4 cellular contexts compared by ENCODE assay signal in the genomic region with DNA sequence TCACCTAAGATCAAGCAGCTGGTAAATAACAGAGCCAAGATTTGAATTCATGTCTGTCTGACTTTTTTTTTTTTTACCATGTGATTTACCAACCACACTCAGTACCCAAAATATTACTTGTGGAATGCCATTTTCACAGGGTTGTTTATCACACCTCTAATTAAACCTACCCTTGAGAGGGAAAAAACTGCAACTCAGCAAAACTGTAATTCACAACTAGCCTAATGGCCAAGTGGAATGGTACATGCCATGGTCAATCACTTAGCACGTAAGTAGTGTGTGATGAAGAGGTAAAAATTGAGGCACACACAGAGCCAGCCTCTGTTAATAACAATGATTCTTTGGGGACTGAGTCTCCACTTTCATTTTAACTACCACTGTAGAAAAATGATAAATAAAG.
TF ChIP-seq lines count a peak whose summit lies in the region.

No MANE protein-coding gene starts in this region.

TF ChIP-seq in HepG2, 621 proteins besides CTCF, POLR2A, EP300 and RAD21:
- TF ChIP-seq MAFF (IDR thresholded peaks at IDR 0.05; ENCODE audit: low read depth, low read length): peak; percentile 89
- TF ChIP-seq HDAC1 (CRISPR knock-in tag; IDR thresholded peaks at IDR 0.05): no peak
- TF ChIP-seq NRL (CRISPR knock-in tag; IDR thresholded peaks at IDR 0.05; ENCODE audit: borderline replicate concordance): no peak
- TF ChIP-seq MAFK (conservative IDR thresholded peaks at IDR 0.05 in 1 of 2, IDR thresholded peaks at IDR 0.05 in 1 of 2; ENCODE audit: low read length in 2 of 2): peak; percentile 86 to 90
- TF ChIP-seq ZNF563 (CRISPR knock-in tag; IDR thresholded peaks at IDR 0.05): no peak
- TF ChIP-seq, protein P1, sequence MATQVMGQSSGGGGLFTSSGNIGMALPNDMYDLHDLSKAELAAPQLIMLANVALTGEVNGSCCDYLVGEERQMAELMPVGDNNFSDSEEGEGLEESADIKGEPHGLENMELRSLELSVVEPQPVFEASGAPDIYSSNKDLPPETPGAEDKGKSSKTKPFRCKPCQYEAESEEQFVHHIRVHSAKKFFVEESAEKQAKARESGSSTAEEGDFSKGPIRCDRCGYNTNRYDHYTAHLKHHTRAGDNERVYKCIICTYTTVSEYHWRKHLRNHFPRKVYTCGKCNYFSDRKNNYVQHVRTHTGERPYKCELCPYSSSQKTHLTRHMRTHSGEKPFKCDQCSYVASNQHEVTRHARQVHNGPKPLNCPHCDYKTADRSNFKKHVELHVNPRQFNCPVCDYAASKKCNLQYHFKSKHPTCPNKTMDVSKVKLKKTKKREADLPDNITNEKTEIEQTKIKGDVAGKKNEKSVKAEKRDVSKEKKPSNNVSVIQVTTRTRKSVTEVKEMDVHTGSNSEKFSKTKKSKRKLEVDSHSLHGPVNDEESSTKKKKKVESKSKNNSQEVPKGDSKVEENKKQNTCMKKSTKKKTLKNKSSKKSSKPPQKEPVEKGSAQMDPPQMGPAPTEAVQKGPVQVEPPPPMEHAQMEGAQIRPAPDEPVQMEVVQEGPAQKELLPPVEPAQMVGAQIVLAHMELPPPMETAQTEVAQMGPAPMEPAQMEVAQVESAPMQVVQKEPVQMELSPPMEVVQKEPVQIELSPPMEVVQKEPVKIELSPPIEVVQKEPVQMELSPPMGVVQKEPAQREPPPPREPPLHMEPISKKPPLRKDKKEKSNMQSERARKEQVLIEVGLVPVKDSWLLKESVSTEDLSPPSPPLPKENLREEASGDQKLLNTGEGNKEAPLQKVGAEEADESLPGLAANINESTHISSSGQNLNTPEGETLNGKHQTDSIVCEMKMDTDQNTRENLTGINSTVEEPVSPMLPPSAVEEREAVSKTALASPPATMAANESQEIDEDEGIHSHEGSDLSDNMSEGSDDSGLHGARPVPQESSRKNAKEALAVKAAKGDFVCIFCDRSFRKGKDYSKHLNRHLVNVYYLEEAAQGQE (IDR thresholded peaks at IDR 0.05; ENCODE audit: borderline replicate concordance in 1 of 2, low read depth in 1 of 2, low read length in 2 of 2): no peak

TF ChIP-seq in A549, 52 proteins besides CTCF, POLR2A, EP300 and RAD21:
- no peak for TF ChIP-seq JUNB (IDR thresholded peaks at IDR 0.05)
- TF ChIP-seq MAFK (IDR thresholded peaks at IDR 0.05; ENCODE audit: partially characterized antibody): peak; percentile 85

TF ChIP-seq in IMR-90, 13 proteins besides CTCF, POLR2A, EP300 and RAD21:
- TF ChIP-seq SMC3 (IDR thresholded peaks at IDR 0.05; ENCODE audit: low read depth, low read length): no peak
- TF ChIP-seq NFE2L2 (IDR thresholded peaks at IDR 0.05; ENCODE audit: low read depth, low read length): no peak
- no peak for TF ChIP-seq FOS (IDR thresholded peaks at IDR 0.05; ENCODE audit: low read depth, low read length)
- peak; percentile 48 for TF ChIP-seq MAFK (IDR thresholded peaks at IDR 0.05; ENCODE audit: low read depth, low read length)
- no peak for TF ChIP-seq CHD1 (IDR thresholded peaks at IDR 0.05; ENCODE audit: low read depth, low read length)

TF ChIP-seq in H1, 55 proteins besides CTCF, POLR2A, EP300 and RAD21:
- peak; percentile 53; the same call in 1 of the 2 replicates for TF ChIP-seq MAFK (IDR thresholded peaks at IDR 0.05; ENCODE audit: low read depth, low read length)
- TF ChIP-seq KDM1A (IDR thresholded peaks at IDR 0.05; ENCODE audit: borderline replicate concordance, low read length): no peak
